ENCODE assay signal across 9 cellular contexts in genomic region chrX:19515615-19516105, GRCh38. TPM values are rescaled to one million over a fixed set of nuclear protein-coding genes. Genes with fewer than 3 reads are reported as not detected.
A peak's percentile ranks its signal among the peaks of the same experiment; 100 is the strongest.
DNase-seq lines count a peak whose midpoint lies in the region; ATAC-seq, FAIRE-seq and TF ChIP-seq lines count a peak whose summit lies in the region.
"Had no signal": no experiment of that assay in that cellular context is flagged by ENCODE, and none has a peak within 500 bp of the region (broad histone marks: within the 10 kb centered on the region; RNA-seq: fewer than 3 reads in every experiment).

No MANE protein-coding gene starts in this region.

- no peaks in the 10 kb centered on the region for H3K9me3 Mint-ChIP-seq in activated B cell treated with CpG ODN at 0.5 μM for 24 hours
- H3K9me3 Mint-ChIP-seq in naive B cell: peaks cover 0 to 31% (median 14%) of the 10 kb centered on the region in 7 donors

- FAIRE-seq in A549 (lab: Jason Lieb, UNC): no peak

- H3K36me3 Mint-ChIP-seq in activated B cell treated with CpG ODN at 0.5 μM for 24 hours (ENCODE audit: low read depth) (no peaks in the 10 kb centered on the region), naive B cell (no peaks in the 10 kb centered on the region)

- CTCF ChIA-PET in A549 (lab: Yijun Ruan, JAX) (interaction anchor here (0.7 to 3.3 kb wide), 7 partner anchors 9 to 143 kb away, joined by 3 to 11 read pairs (median 6); no protein-coding TSS in a partner anchor), activated B cell treated with CpG ODN at 0.5 μM for 24 hours (lab: Charles Lee) (no interaction called here)

- ATAC-seq in A549: peak; percentile 40 to 63; a peak in 5 of 6 replicates
- ATAC-seq in activated B cell treated with CpG ODN at 0.5 μM for 24 hours (ENCODE audit: low read depth): no peak
- no peak for ATAC-seq in naive B cell (ENCODE audit: low read depth in 2 of 2)
- no peak for ATAC-seq in GM21737 (IDR thresholded peaks at IDR 0.05; ENCODE audit: unreplicated experiment)
- no peak for ATAC-seq in HG02973 (IDR thresholded peaks at IDR 0.05; ENCODE audit: unreplicated experiment)

- H3K4me3 Mint-ChIP-seq in activated B cell treated with CpG ODN at 0.5 μM for 24 hours (peak overlapping the region; percentile 55), naive B cell (peak overlapping the region in 7 of 8 donors; percentile 36 to 78 (median 56))

- peak overlapping the region; percentile 71 to 91; a peak in 5 of 6 replicates for H3K27ac ChIP-seq in A549

- peak; percentile 10 to 14 for DNase-seq in A549 (ENCODE audit: low read depth in 1 of 2, low spot score in 1 of 2)
- DNase-seq in DMS114 treated with DMSO at 0.1 percent for 48 hours (lab: John Stamatoyannopoulos, UW; ENCODE audit: unreplicated experiment): peak; percentile 19
- DNase-seq in activated B cell treated with CpG ODN at 0.5 μM for 24 hours: no peak
- DNase-seq in naive B cell: no peak
- DNase-seq in stimulated activated CD4-positive, alpha-beta T cell treated with anti-CD3 and anti-CD28 coated beads, Interleukin-2, amount 100 ng/mL, for 48 hours: no peak
- no peak for DNase-seq in stimulated activated CD4-positive, alpha-beta T cell treated with anti-CD3 and anti-CD28 coated beads, Interleukin-4, amount 100 ng/mL, for 24 hours
- DNase-seq: NCI-H1105 had no signal

- peak overlapping the region; percentile 60 for H3K4me3 ChIP-seq in A549

- WGBS in A549 (ENCODE audit: missing lambda C conversion rate): 2% methylated on average over 23 of the region's 23 CpGs

- no peak; a peak in 1 of 5 replicates for TF ChIP-seq RAD21 in A549 (conservative IDR thresholded peaks at IDR 0.05 in 1 of 2, IDR thresholded peaks at IDR 0.05 in 1 of 2)

- no peak for TF ChIP-seq EP300 in A549 (IDR thresholded peaks at IDR 0.05)

- H3K4me1 ChIP-seq in A549: peaks cover 7% of the 10 kb centered on the region; the same call in 1 of the 3 replicates

- peak overlapping the region; percentile 87 for H3K4me2 ChIP-seq in A549

- no peak for TF ChIP-seq POLR2A in A549 (IDR thresholded peaks at IDR 0.05; ENCODE audit: low read length)

- H3K9me3 ChIP-seq in A549: no peaks in the 10 kb centered on the region

- POLR2A ChIA-PET in A549 (lab: Yijun Ruan, JAX): no interaction called here
- POLR2A ChIA-PET in activated B cell treated with CpG ODN at 0.5 μM for 24 hours (lab: Charles Lee): no interaction called here

- H3K27ac Mint-ChIP-seq in activated B cell treated with CpG ODN at 0.5 μM for 24 hours: no peak overlapping the region
- no peak overlapping the region for H3K27ac Mint-ChIP-seq in naive B cell

- no peak; the same call in 1 of the 3 replicates for TF ChIP-seq CTCF in A549 (IDR thresholded peaks at IDR 0.05)
- TF ChIP-seq CTCF in activated B cell treated with CpG ODN at 0.5 μM for 24 hours (IDR thresholded peaks at IDR 0.05): no peak

- intact Hi-C loops in activated B cell treated with CpG ODN at 0.5 μM for 24 hours (cut with micrococcal nuclease): no loop called here

- no peaks in the 10 kb centered on the region for H3K4me1 Mint-ChIP-seq in activated B cell treated with CpG ODN at 0.5 μM for 24 hours
- H3K4me1 Mint-ChIP-seq in naive B cell: peaks cover 0 to 2% (median 0%) of the 10 kb centered on the region in 3 donors

- H3K27me3 Mint-ChIP-seq in activated B cell treated with CpG ODN at 0.5 μM for 24 hours (peaks cover 13% of the 10 kb centered on the region), naive B cell (peaks cover 9 to 47% (median 25%) of the 10 kb centered on the region in 3 donors)

TF ChIP-seq in A549, 52 proteins besides CTCF, POLR2A, EP300 and RAD21:
- TF ChIP-seq KDM1A (IDR thresholded peaks at IDR 0.05; ENCODE audit: low read depth): no peak
- TF ChIP-seq HMGXB4 (CRISPR knock-in tag; IDR thresholded peaks at IDR 0.05; ENCODE audit: borderline replicate concordance): no peak
- no peak for TF ChIP-seq CHD4 (IDR thresholded peaks at IDR 0.05; ENCODE audit: borderline replicate concordance)
- TF ChIP-seq USF2 (IDR thresholded peaks at IDR 0.05): no peak
- TF ChIP-seq ZSCAN20 (CRISPR knock-in tag; IDR thresholded peaks at IDR 0.05): no peak
- no peak for TF ChIP-seq ZC3H11A (IDR thresholded peaks at IDR 0.05)
- TF ChIP-seq, protein P1, sequence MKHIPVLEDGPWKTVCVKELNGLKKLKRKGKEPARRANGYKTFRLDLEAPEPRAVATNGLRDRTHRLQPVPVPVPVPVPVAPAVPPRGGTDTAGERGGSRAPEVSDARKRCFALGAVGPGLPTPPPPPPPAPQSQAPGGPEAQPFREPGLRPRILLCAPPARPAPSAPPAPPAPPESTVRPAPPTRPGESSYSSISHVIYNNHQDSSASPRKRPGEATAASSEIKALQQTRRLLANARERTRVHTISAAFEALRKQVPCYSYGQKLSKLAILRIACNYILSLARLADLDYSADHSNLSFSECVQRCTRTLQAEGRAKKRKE (CRISPR knock-in tag; IDR thresholded peaks at IDR 0.05; ENCODE audit: low read depth): no peak
- TF ChIP-seq EHF (CRISPR knock-in tag; IDR thresholded peaks at IDR 0.05): no peak
- TF ChIP-seq E2F6 (IDR thresholded peaks at IDR 0.05; ENCODE audit: borderline replicate concordance, low read depth): no peak

RNA-seq across cellular contexts. Expression of gene MAP3K15, which starts 0.4 kb away (rescaled TPM):
- polyA plus RNA-seq in A549 (2011; rRNA removed) (5.7 and 5.8 TPM in 2 replicates), A549 (2017; fragmentation: RNase III; extraction: RNeasy Plus Mini Kit Qiagen cat#74134 plus additional on column Dnase treatment) (2.2 to 2.4 TPM (median 2.3 TPM) in 3 replicates), naive B cell (ENCODE audit: low read depth in 6 of 6) (not detected)
- polyA plus RNA-seq in A549 (2012; cell fraction: cytosol; rRNA removed): 2.7 and 3.0 TPM in 2 replicates
- 6.7 and 8.6 TPM in 2 replicates for polyA plus RNA-seq in A549 (2012; cell fraction: nucleus; rRNA removed)
- polyA minus RNA-seq in A549 (2011; rRNA and poly(A)+ RNA removed): 3.8 TPM in 2 replicates
- 0.11 TPM in 1 of 2 replicates, not detected in the other for total RNA-seq in activated B cell treated with CpG ODN at 0.5 μM for 24 hours

Comparison
In these comparisons a context has a peak if more than half of its experiments do, and no peak if none do; other contexts are left out.
1. ATAC-seq: peak in A549 (2 of 2); none in activated B cell treated with CpG ODN at 0.5 μM for 24 hours (single experiment), naive B cell (0 of 2), GM21737 (single experiment) and HG02973 (single experiment).
2. DNase-seq: peak in A549 (2 of 2) and DMS114 treated with DMSO at 0.1 percent for 48 hours (single experiment); none in activated B cell treated with CpG ODN at 0.5 μM for 24 hours (single experiment), naive B cell (single experiment), stimulated activated CD4-positive, alpha-beta T cell treated with anti-CD3 and anti-CD28 coated beads, Interleukin-2, amount 100 ng/mL, for 48 hours (0 of 2) and stimulated activated CD4-positive, alpha-beta T cell treated with anti-CD3 and anti-CD28 coated beads, Interleukin-4, amount 100 ng/mL, for 24 hours (single experiment).